In the genomic region with DNA sequence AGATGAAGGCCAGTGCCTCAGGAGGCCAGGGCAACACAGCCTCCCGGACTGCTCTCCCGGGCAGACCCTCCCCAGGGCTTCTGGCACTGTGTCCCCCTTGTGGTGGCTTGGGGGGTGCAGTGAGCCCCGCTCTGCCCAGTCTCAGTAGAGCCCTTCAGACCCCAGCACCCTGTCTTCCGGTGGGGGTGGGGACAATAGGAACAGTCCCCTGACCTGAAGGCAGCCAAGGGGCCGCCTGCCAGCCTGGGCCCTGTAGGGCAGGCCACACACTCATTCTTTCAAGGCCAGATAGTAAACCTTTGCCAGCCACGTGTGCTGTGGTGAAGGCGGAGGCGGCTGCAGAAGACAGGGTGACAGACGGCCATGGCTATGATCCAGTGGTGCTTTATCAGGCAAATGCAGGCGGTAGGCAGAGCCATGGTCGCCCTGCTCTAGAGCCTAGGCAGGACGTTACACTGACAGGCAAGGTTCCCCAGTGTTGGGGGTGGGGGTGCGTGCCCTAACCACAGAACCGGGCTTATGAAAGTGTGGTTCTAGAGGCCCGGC, we compare ENCODE assay signal across 19 cellular contexts. TPM values are rescaled to one million over a fixed set of nuclear protein-coding genes. Genes with fewer than 3 reads are reported as not detected.
A peak's percentile ranks its signal among the peaks of the same experiment; 100 is the strongest.
DNase-seq lines count a peak whose midpoint lies in the region; ATAC-seq and TF ChIP-seq lines count a peak whose summit lies in the region.
"Had no signal": no experiment of that assay in that cellular context is flagged by ENCODE, and none has a peak within 500 bp of the region (broad histone marks: within the 10 kb centered on the region; RNA-seq: fewer than 3 reads in every experiment).

No MANE protein-coding gene starts in this region.

- H3K27me3 Mint-ChIP-seq in activated T-cell treated with anti-CD3 and anti-CD28 coated beads, Interleukin-2, amount 50 U/mL, for 72 hours (ENCODE audit: low read depth), result no peaks in the 10 kb centered on the region
- H3K27me3 Mint-ChIP-seq: activated CD4-positive, alpha-beta memory T cell treated with anti-CD3 and anti-CD28 coated beads, Interleukin-2, amount 10 ng/mL, durations not matched to agents 7 days and 5 days had no signal

- peak in 1 of 2 donors; percentile 36 for TF ChIP-seq RAD21 in liver (IDR thresholded peaks at IDR 0.05)

- no peak overlapping the region for H3K9ac ChIP-seq in liver (ENCODE audit: low read depth in 1 of 2, low read length in 2 of 2)

- H3K27ac Mint-ChIP-seq in activated T-cell treated with anti-CD3 and anti-CD28 coated beads, Interleukin-2, amount 50 U/mL, for 72 hours, result no peak overlapping the region
- H3K27ac Mint-ChIP-seq: activated CD4-positive, alpha-beta memory T cell treated with anti-CD3 and anti-CD28 coated beads, Interleukin-2, amount 10 ng/mL, durations not matched to agents 7 days and 5 days had no signal

- 55% methylated on average over 15 of the region's 15 CpGs for whole genome bisulfite sequencing in liver

- ATAC-seq in activated T-cell treated with anti-CD3 and anti-CD28 coated beads, Interleukin-2, amount 50 U/mL, for 72 hours (replicated peaks in 1 of 2), result no peak
- ATAC-seq: left lung had no signal

- DNase-seq in AG04450 (ENCODE audit: low read depth, low spot score), result no peak
- peak; percentile 44 for DNase-seq in NCI-H1694 (lab: John Stamatoyannopoulos, UW)
- no peak for DNase-seq in choroid plexus epithelial cell (ENCODE audit: low read depth)
- DNase-seq in activated T-cell treated with anti-CD3 and anti-CD28 coated beads, Interleukin-2, amount 50 U/mL, for 72 hours, result no peak
- DNase-seq in cortex of kidney (lab: John Stamatoyannopoulos, UW), result no peak
- no peak for DNase-seq in NCI-H1436 (lab: John Stamatoyannopoulos, UW)
- no peak for DNase-seq in activated CD4-positive, alpha-beta T cell treated with anti-CD3 and anti-CD28 coated beads for 4 hours
- DNase-seq: activated CD4-positive, alpha-beta memory T cell treated with anti-CD3 and anti-CD28 coated beads, Interleukin-2, amount 10 ng/mL, durations not matched to agents 7 days and 5 days; activated naive CD4-positive, alpha-beta T cell treated with anti-CD3 and anti-CD28 coated beads, Interleukin-2, amount 50 U/mL, for 16 hours; dermis blood vessel endothelial cell; Kasumi-1; NCI-H2171; stimulated activated CD4-positive, alpha-beta T cell treated with anti-CD3 and anti-CD28 coated beads, Interleukin-15, amount 100 ng/mL, for 24 hours; stimulated activated CD8-positive, alpha-beta memory T cell treated with anti-CD3 and anti-CD28 coated beads, Interleukin-4, amount 100 ng/mL, for 48 hours; SW 1271; uterus had no signal

- no peaks in the 10 kb centered on the region for H3K27me3 ChIP-seq in AG04450 (ENCODE audit: control insufficient read depth, insufficient read depth, low read length)
- H3K27me3 ChIP-seq in liver (ENCODE audit: control insufficient read depth in 4 of 4, insufficient read depth in 4 of 4, low read length in 3 of 4), result no peaks in the 10 kb centered on the region
- H3K27me3 ChIP-seq: left lung, neutrophil, uterus had no signal

- H3K27ac ChIP-seq in AG04450 (ENCODE audit: low read depth, low read length) (no peak overlapping the region), liver (ENCODE audit: low read depth in 1 of 2, low read length in 2 of 2) (peak overlapping the region; percentile 21 to 58)
- H3K27ac ChIP-seq: left lung, neutrophil, uterus had no signal

- H3K4me3 ChIP-seq in AG04450 (ENCODE audit: low read depth, low read length), result no peak overlapping the region
- H3K4me3 ChIP-seq in choroid plexus epithelial cell (ENCODE audit: low read depth, low read length), result no peak overlapping the region
- H3K4me3 ChIP-seq in liver (ENCODE audit: low read depth in 1 of 3, low read length in 3 of 3), result no peak overlapping the region
- H3K4me3 ChIP-seq: left lung, uterus had no signal

- H3K9me3 Mint-ChIP-seq in activated T-cell treated with anti-CD3 and anti-CD28 coated beads, Interleukin-2, amount 50 U/mL, for 72 hours, result no peaks in the 10 kb centered on the region
- H3K9me3 Mint-ChIP-seq: activated CD4-positive, alpha-beta memory T cell treated with anti-CD3 and anti-CD28 coated beads, Interleukin-2, amount 10 ng/mL, durations not matched to agents 7 days and 5 days had no signal

- H3K36me3 Mint-ChIP-seq in activated T-cell treated with anti-CD3 and anti-CD28 coated beads, Interleukin-2, amount 50 U/mL, for 72 hours (ENCODE audit: insufficient read depth in 2 of 2), result peaks cover 0 to 2% of the 10 kb centered on the region in 2 donors

- CTCF ChIA-PET in AG04450 (lab: Charles Lee), result no interaction called here

- TF ChIP-seq CTCF in AG04450 (IDR thresholded peaks at IDR 0.05; ENCODE audit: low read depth, low read length) (peak; percentile 12; the same call in 1 of the 2 replicates), choroid plexus epithelial cell (conservative IDR thresholded peaks at IDR 0.05; ENCODE audit: low read depth, low read length) (peak; percentile 26), liver (IDR thresholded peaks at IDR 0.05; ENCODE audit: low read depth, low read length, missing input control) (no peak)

- H3K9me3 ChIP-seq in AG04450 (ENCODE audit: control insufficient read depth, insufficient read depth, low read length) (no peaks in the 10 kb centered on the region; the same call in 1 of the 2 replicates), liver (ENCODE audit: control insufficient read depth in 4 of 4, low read length in 3 of 4) (no peaks in the 10 kb centered on the region)
- H3K9me3 ChIP-seq: left lung, neutrophil, uterus had no signal

- H3K4me3 Mint-ChIP-seq in activated T-cell treated with anti-CD3 and anti-CD28 coated beads, Interleukin-2, amount 50 U/mL, for 72 hours, result no peak overlapping the region
- H3K4me3 Mint-ChIP-seq: activated CD4-positive, alpha-beta memory T cell treated with anti-CD3 and anti-CD28 coated beads, Interleukin-2, amount 10 ng/mL, durations not matched to agents 7 days and 5 days had no signal

- H3K4me1 Mint-ChIP-seq in activated T-cell treated with anti-CD3 and anti-CD28 coated beads, Interleukin-2, amount 50 U/mL, for 72 hours (ENCODE audit: low read depth), result no peaks in the 10 kb centered on the region
- H3K4me1 Mint-ChIP-seq: activated CD4-positive, alpha-beta memory T cell treated with anti-CD3 and anti-CD28 coated beads, Interleukin-2, amount 10 ng/mL, durations not matched to agents 7 days and 5 days had no signal

- peaks cover 0 to 11% (median 7%) of the 10 kb centered on the region in 4 donors for H3K4me1 ChIP-seq in liver (ENCODE audit: control insufficient read depth in 4 of 4, insufficient read depth in 4 of 4, low read length in 3 of 4)

- POLR2A ChIA-PET in AG04450 (lab: Yijun Ruan, JAX), result no interaction called here

- peaks cover 0 to 31% (median 19%) of the 10 kb centered on the region in 4 donors for H3K36me3 ChIP-seq in liver (ENCODE audit: control insufficient read depth in 4 of 4, insufficient read depth in 3 of 4, low read depth in 1 of 4, low read length in 3 of 4)
- H3K36me3 ChIP-seq: uterus had no signal

TF ChIP-seq in liver, 16 proteins besides CTCF, POLR2A, EP300 and RAD21 (continues in another document):
- no peak for TF ChIP-seq ATF3 (IDR thresholded peaks at IDR 0.05)
- peak; percentile 85 for TF ChIP-seq YY1 (IDR thresholded peaks at IDR 0.05)
- no peak for TF ChIP-seq HNF4G (IDR thresholded peaks at IDR 0.05)
- TF ChIP-seq HNF4A (conservative IDR thresholded peaks at IDR 0.05), result peak; percentile 42 to 80
- TF ChIP-seq EGR1 (IDR thresholded peaks at IDR 0.05; ENCODE audit: low read depth in 2 of 2), result peak; percentile 49 to 80
- TF ChIP-seq, protein P1, sequence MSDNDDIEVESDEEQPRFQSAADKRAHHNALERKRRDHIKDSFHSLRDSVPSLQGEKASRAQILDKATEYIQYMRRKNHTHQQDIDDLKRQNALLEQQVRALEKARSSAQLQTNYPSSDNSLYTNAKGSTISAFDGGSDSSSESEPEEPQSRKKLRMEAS (IDR thresholded peaks at IDR 0.05), result no peak
- TF ChIP-seq JUND (IDR thresholded peaks at IDR 0.05), result no peak
- no peak for TF ChIP-seq ZBTB33 (IDR thresholded peaks at IDR 0.05)
- peak in 1 of 2 donors; percentile 25 for TF ChIP-seq GABPA (IDR thresholded peaks at IDR 0.05 in 1 of 2, conservative IDR thresholded peaks at IDR 0.05 in 1 of 2)
- peak; percentile 49 to 85 for TF ChIP-seq RXRA (IDR thresholded peaks at IDR 0.05)
- TF ChIP-seq NR2F2 (IDR thresholded peaks at IDR 0.05), result no peak

RNA-seq across cellular contexts. Expression of gene ZFYVE21, which starts 15.0 kb away (rescaled TPM):
- polyA plus RNA-seq in AG04450 (2011; rRNA removed) (77.5 and 78.6 TPM in 2 replicates), liver (10 to 100 TPM; 28.2 to 33.3 TPM)
- 26.4 and 30.1 TPM in 2 replicates for polyA minus RNA-seq in AG04450 (2011; rRNA and poly(A)+ RNA removed)
- total RNA-seq in liver, result 10 to 100 TPM; 28.0 to 36.9 TPM
- 10 to 100 TPM; 11.6 to 15.7 TPM for total RNA-seq in activated T-cell treated with anti-CD3 and anti-CD28 coated beads, Interleukin-2, amount 50 U/mL, for 72 hours

RNA-seq across cellular contexts. Expression of gene XRCC3, which starts 15.3 kb away (rescaled TPM):
- 4.3 and 4.8 TPM in 2 replicates for polyA plus RNA-seq in AG04450 (2011; rRNA removed)
- polyA minus RNA-seq in AG04450 (2011; rRNA and poly(A)+ RNA removed), result 2.8 and 3.2 TPM in 2 replicates
- total RNA-seq in liver, result 10 to 100 TPM in 1 of 2 donors, 1 to 10 TPM in 1; 3.4 to 14.1 TPM
- 1 to 10 TPM; 1.7 to 2.2 TPM for polyA plus RNA-seq in liver
- total RNA-seq in activated T-cell treated with anti-CD3 and anti-CD28 coated beads, Interleukin-2, amount 50 U/mL, for 72 hours, result 10 to 100 TPM; 31.5 to 47.4 TPM
